In genomic region chr15:34101366-34102174, GRCh38 we compare ENCODE assay signal across 1 cellular context.
TF ChIP-seq lines count a peak whose summit lies in the region.

Gene EMC7 (minus strand): TSS chr15:34101862. CDS start chr15:34101839, 23 bp downstream.
Gene PGBD4 (plus strand): TSS chr15:34102083. CDS start chr15:34102532, 449 bp downstream.

TF ChIP-seq in IMR-90, 13 proteins besides CTCF, POLR2A, EP300 and RAD21 (continued from another document):
- TF ChIP-seq ELK1 (IDR thresholded peaks at IDR 0.05; ENCODE audit: borderline replicate concordance, low read depth, low read length) (0 out of 2 replicates have a peak, but pooled peaks have one; percentile 61), MAZ (IDR thresholded peaks at IDR 0.05; ENCODE audit: borderline replicate concordance, low read depth, low read length) (peak; percentile 32; the same call in 1 of the 2 replicates)
TF ChIP-seq in IMR-90: peak in this region for 6.
